Comparison of ENCODE assay signal across 18 cellular contexts in genomic region chr7:47342646-47343045, GRCh38.
DNase-seq lines count a peak whose midpoint lies in the region; ATAC-seq and TF ChIP-seq lines count a peak whose summit lies in the region.
"Had no signal": no experiment of that assay in that cellular context is flagged by ENCODE, and none has a peak within 500 bp of the region (broad histone marks: within the 10 kb centered on the region; RNA-seq: fewer than 3 reads in every experiment).

No MANE protein-coding gene starts in this region.

- intact Hi-C loops in Right ventricle myocardium inferior (cut with DNase I): no loop called here
- intact Hi-C loops in left ventricle myocardium superior (cut with micrococcal nuclease): no loop called here
- intact Hi-C loops in sciatic nerve (cut with DNase I): no loop called here

- peaks cover 4% of the 10 kb centered on the region for H3K27me3 Mint-ChIP-seq in glutamatergic neuron (ENCODE audit: unreplicated experiment)

- H3K27ac Mint-ChIP-seq in glutamatergic neuron (ENCODE audit: unreplicated experiment): no peak overlapping the region
- H3K27ac Mint-ChIP-seq in stimulated activated effector memory CD8-positive, alpha-beta T cell treated with anti-CD3 and anti-CD28 coated beads, Interleukin-12 subunit alpha, Interleukin-12 subunit beta, amount 100 ng/mL, for 72 hours: no peak overlapping the region
- H3K27ac Mint-ChIP-seq: CD4-positive, CD25-positive, alpha-beta regulatory T cell had no signal

- H3K4me1 Mint-ChIP-seq in glutamatergic neuron (ENCODE audit: low read depth, unreplicated experiment): peaks cover 8% of the 10 kb centered on the region
- H3K4me1 Mint-ChIP-seq in stimulated activated effector memory CD8-positive, alpha-beta T cell treated with anti-CD3 and anti-CD28 coated beads, Interleukin-12 subunit alpha, Interleukin-12 subunit beta, amount 100 ng/mL, for 72 hours: no peaks in the 10 kb centered on the region
- H3K4me1 Mint-ChIP-seq: CD4-positive, CD25-positive, alpha-beta regulatory T cell had no signal

- H3K27ac ChIP-seq in right atrium auricular region: peak overlapping the region in 1 of 2 donors; percentile 35
- H3K27ac ChIP-seq in effector memory CD4-positive, alpha-beta T cell (ENCODE audit: insufficient read depth, low read length, poor library complexity, severe bottlenecking): no peak overlapping the region

- no peak overlapping the region for H3K4me3 Mint-ChIP-seq in glutamatergic neuron (ENCODE audit: unreplicated experiment)
- H3K4me3 Mint-ChIP-seq in stimulated activated effector memory CD8-positive, alpha-beta T cell treated with anti-CD3 and anti-CD28 coated beads, Interleukin-12 subunit alpha, Interleukin-12 subunit beta, amount 100 ng/mL, for 72 hours: no peak overlapping the region
- H3K4me3 Mint-ChIP-seq: CD4-positive, CD25-positive, alpha-beta regulatory T cell had no signal

- H3K9me3 ChIP-seq in right atrium auricular region: no peaks in the 10 kb centered on the region
- no peaks in the 10 kb centered on the region for H3K9me3 ChIP-seq in effector memory CD4-positive, alpha-beta T cell (ENCODE audit: control insufficient read depth, low read length)
- H3K9me3 ChIP-seq: BE2C had no signal

- no peaks in the 10 kb centered on the region for H3K36me3 ChIP-seq in right atrium auricular region
- no peaks in the 10 kb centered on the region for H3K36me3 ChIP-seq in effector memory CD4-positive, alpha-beta T cell (ENCODE audit: control insufficient read depth, insufficient read depth, low read length)
- H3K36me3 ChIP-seq: BE2C had no signal

- no peaks in the 10 kb centered on the region for H3K27me3 ChIP-seq in right atrium auricular region
- no peaks in the 10 kb centered on the region for H3K27me3 ChIP-seq in effector memory CD4-positive, alpha-beta T cell (replicated peaks; ENCODE audit: control insufficient read depth, insufficient read depth, low read length, poor library complexity, severe bottlenecking)
- H3K27me3 ChIP-seq: BE2C had no signal

- H3K9me3 Mint-ChIP-seq in glutamatergic neuron (ENCODE audit: unreplicated experiment): no peaks in the 10 kb centered on the region
- H3K9me3 Mint-ChIP-seq in stimulated activated effector memory CD8-positive, alpha-beta T cell treated with anti-CD3 and anti-CD28 coated beads, Interleukin-12 subunit alpha, Interleukin-12 subunit beta, amount 100 ng/mL, for 72 hours: peaks cover 2% of the 10 kb centered on the region
- H3K9me3 Mint-ChIP-seq: CD4-positive, CD25-positive, alpha-beta regulatory T cell had no signal

- no peak for DNase-seq in Right ventricle myocardium inferior (ENCODE audit: missing footprints)
- DNase-seq in right atrium auricular region (ENCODE audit: low spot score): no peak
- DNase-seq in left ventricle myocardium superior: no peak
- peak; percentile 45 for DNase-seq in sciatic nerve (ENCODE audit: low spot score)
- no peak for DNase-seq in glutamatergic neuron
- DNase-seq in stimulated activated effector memory CD8-positive, alpha-beta T cell treated with anti-CD3 and anti-CD28 coated beads, Interleukin-12 subunit alpha, Interleukin-12 subunit beta, amount 100 ng/mL, for 72 hours (ENCODE audit: low spot score in 2 of 2): no peak
- DNase-seq in effector memory CD4-positive, alpha-beta T cell: no peak
- DNase-seq: BE2C; CD4-positive, CD25-positive, alpha-beta regulatory T cell; COR-L47; GOT3; NCI-H1092 treated with DMSO at 0.1 percent for 48 hours; NCI-H2081; NCI-H748 treated with DMSO at 0.1 percent for 48 hours; SIG-M5 had no signal

- ATAC-seq in Right ventricle myocardium inferior: peak; percentile 56
- ATAC-seq in left ventricle myocardium superior: peak; percentile 74
- ATAC-seq in sciatic nerve: no peak
- ATAC-seq in stimulated activated effector memory CD8-positive, alpha-beta T cell treated with anti-CD3 and anti-CD28 coated beads, Interleukin-12 subunit alpha, Interleukin-12 subunit beta, amount 100 ng/mL, for 72 hours: no peak
- no peak for ATAC-seq in HG02981 (IDR thresholded peaks at IDR 0.05; ENCODE audit: unreplicated experiment)
- ATAC-seq: HCT116 had no signal

- TF ChIP-seq CTCF in right atrium auricular region (IDR thresholded peaks at IDR 0.05) (no peak), glutamatergic neuron (IDR thresholded peaks at IDR 0.05; ENCODE audit: partially characterized antibody, unreplicated experiment) (no peak)

- H3K36me3 Mint-ChIP-seq in glutamatergic neuron (ENCODE audit: unreplicated experiment): no peaks in the 10 kb centered on the region
- H3K36me3 Mint-ChIP-seq in stimulated activated effector memory CD8-positive, alpha-beta T cell treated with anti-CD3 and anti-CD28 coated beads, Interleukin-12 subunit alpha, Interleukin-12 subunit beta, amount 100 ng/mL, for 72 hours: no peaks in the 10 kb centered on the region
- H3K36me3 Mint-ChIP-seq: CD4-positive, CD25-positive, alpha-beta regulatory T cell had no signal

- H3K4me3 ChIP-seq in right atrium auricular region: no peak overlapping the region
- H3K4me3 ChIP-seq in effector memory CD4-positive, alpha-beta T cell (ENCODE audit: insufficient read depth, low read depth, low read length, poor library complexity, severe bottlenecking): no peak overlapping the region
- H3K4me3 ChIP-seq: K562 had no signal

- H3K4me1 ChIP-seq in right atrium auricular region: peaks cover 0 to 13% of the 10 kb centered on the region in 2 donors
- H3K4me1 ChIP-seq in effector memory CD4-positive, alpha-beta T cell (ENCODE audit: control insufficient read depth, insufficient read depth, low read length, poor library complexity, severe bottlenecking): no peaks in the 10 kb centered on the region
- H3K4me1 ChIP-seq: BE2C had no signal

Comparison
In these comparisons a context has a peak if more than half of its experiments do, and no peak if none do; other contexts are left out.
1. ATAC-seq: peak in Right ventricle myocardium inferior (single experiment) and left ventricle myocardium superior (single experiment); none in sciatic nerve (single experiment), stimulated activated effector memory CD8-positive, alpha-beta T cell treated with anti-CD3 and anti-CD28 coated beads, Interleukin-12 subunit alpha, Interleukin-12 subunit beta, amount 100 ng/mL, for 72 hours (single experiment) and HG02981 (single experiment).